11 cellular contexts compared by ENCODE assay signal in the genomic region with DNA sequence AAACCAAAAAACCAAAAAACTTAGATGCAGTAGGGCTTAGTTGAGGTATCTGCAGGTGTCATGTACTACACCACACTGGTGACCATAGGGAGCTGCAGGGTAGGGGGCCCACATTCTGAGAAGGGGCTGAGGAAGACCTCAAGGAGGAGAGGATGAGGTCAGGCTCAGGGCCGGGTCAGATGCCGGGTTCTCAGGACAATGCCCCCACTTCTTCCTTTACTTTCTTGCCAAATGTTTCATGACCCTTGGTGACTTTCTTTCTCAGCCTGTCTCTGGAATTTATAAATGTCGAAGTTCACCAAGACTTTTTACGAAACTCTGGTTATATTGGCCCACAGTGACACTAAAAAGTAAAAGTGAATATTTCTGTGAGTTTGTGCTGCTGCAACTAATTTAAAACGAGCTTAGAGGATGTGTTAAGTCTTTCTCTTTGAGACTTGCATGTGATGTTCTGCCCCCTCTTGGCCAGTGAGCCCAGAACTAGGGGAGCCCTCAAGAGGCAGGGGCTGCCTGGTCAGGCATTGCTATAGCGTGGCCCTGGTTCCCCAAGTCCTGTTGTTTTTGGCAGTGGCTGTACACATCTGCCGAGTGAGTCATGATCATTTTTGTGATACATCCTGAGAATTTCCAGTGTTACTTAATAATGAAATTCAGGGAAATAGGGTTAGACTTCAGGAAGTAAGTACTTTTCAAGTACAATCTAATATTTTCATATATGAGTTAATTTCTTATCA. TPM values are rescaled to one million over a fixed set of nuclear protein-coding genes. Genes with fewer than 3 reads are reported as not detected.
DNase-seq lines count a peak whose midpoint lies in the region; ATAC-seq and TF ChIP-seq lines count a peak whose summit lies in the region.
"Had no signal": no experiment of that assay in that cellular context is flagged by ENCODE, and none has a peak within 500 bp of the region (broad histone marks: within the 10 kb centered on the region; RNA-seq: fewer than 3 reads in every experiment).

No MANE protein-coding gene starts in this region.

- TF ChIP-seq POLR2A in ovary (IDR thresholded peaks at IDR 0.05): no peak

- H3K36me3 ChIP-seq in RWPE2 (ENCODE audit: low read depth) (0 out of 2 replicates have a peak, but pooled peaks cover 3% of the 10 kb centered on the region), ovary (no peaks in the 10 kb centered on the region)

- DNase-seq in AG20443 (ENCODE audit: low spot score) (peak; percentile 87), RWPE2 (ENCODE audit: low spot score) (peak; percentile 77), fibroblast of the conjunctiva (ENCODE audit: low read depth) (peak; percentile 91), ovary (peak in 3 of 5 donors; percentile 35 to 62 (median 50)), activated gamma-delta T cell treated with Interleukin-2 at 50 U/mL for 16 hours (no peak), NCI-H510A treated with DMSO at 0.1 percent for 48 hours (lab: John Stamatoyannopoulos, UW) (no peak)
- DNase-seq in stimulated activated naive CD8-positive, alpha-beta T cell treated with anti-CD3 and anti-CD28 coated beads, Interleukin-15, Interleukin-2, amounts not matched to agents 100 U/mL and 50 U/mL, for 24 hours: no peak
- DNase-seq: cortex of kidney; naive thymus-derived CD8-positive, alpha-beta T cell had no signal

- TF ChIP-seq CTCF in RWPE2 (IDR thresholded peaks at IDR 0.05; ENCODE audit: poor library complexity, severe bottlenecking) (peak; percentile 44), ovary (IDR thresholded peaks at IDR 0.05) (no peak)

- H3K4me3 ChIP-seq in RWPE2 (ENCODE audit: severe bottlenecking): no peak overlapping the region
- H3K4me3 ChIP-seq in ovary: no peak overlapping the region

- H3K4me1 ChIP-seq in RWPE2 (ENCODE audit: insufficient read depth, poor library complexity, severe bottlenecking) (peaks cover 24% of the 10 kb centered on the region), ovary (ENCODE audit: insufficient read depth) (peaks cover 4% of the 10 kb centered on the region)

- no peak for TF ChIP-seq EP300 in ovary (IDR thresholded peaks at IDR 0.05)

- H3K27ac ChIP-seq in RWPE2 (ENCODE audit: poor library complexity, severe bottlenecking) (peak overlapping the region; percentile 84), ovary (no peak overlapping the region)
- H3K27ac ChIP-seq: HL-60 had no signal

- H3K27me3 ChIP-seq in RWPE2 (ENCODE audit: insufficient read depth, poor library complexity, severe bottlenecking) (no peaks in the 10 kb centered on the region), ovary (no peaks in the 10 kb centered on the region)

- ATAC-seq in RWPE2 (ENCODE audit: low read depth): peak; percentile 93
- ATAC-seq in stimulated activated naive CD8-positive, alpha-beta T cell treated with anti-CD3 and anti-CD28 coated beads, Interleukin-15, Interleukin-2, amounts not matched to agents 100 U/mL and 50 U/mL, for 24 hours: no peak
- no peak for ATAC-seq in activated CD4-positive, CD25-positive, alpha-beta regulatory T cell treated with anti-CD3 and anti-CD28 coated beads, Interleukin-2, amount 50 U/mL, for 24 hours
- ATAC-seq: naive thymus-derived CD8-positive, alpha-beta T cell had no signal

- intact Hi-C loops in ovary (cut with DNase I): no loop called here

- H3K9me3 ChIP-seq in RWPE2 (ENCODE audit: severe bottlenecking): no peaks in the 10 kb centered on the region
- H3K9me3 ChIP-seq in ovary: no peaks in the 10 kb centered on the region

- 25 to 34% (median 31%) methylated on average over 7 of the region's 7 CpGs for WGBS in ovary, 3 donors

RNA-seq across cellular contexts. Expression of a gene that starts 11.2 kb away (rescaled TPM):
- 10 to 100 TPM; 21.8 to 46.3 (median 30.5) TPM for total RNA-seq in ovary
- polyA plus RNA-seq in ovary: 100 to 1,000 TPM in 1 of 2 donors, 10 to 100 TPM in 1; 15.6 to 111 TPM

Comparison
In these comparisons a context has a peak if more than half of its experiments do, and no peak if none do; other contexts are left out.
1. DNase-seq: peak in AG20443 (single experiment), RWPE2 (single experiment), fibroblast of the conjunctiva (single experiment) and ovary (3 of 5); none in stimulated activated naive CD8-positive, alpha-beta T cell treated with anti-CD3 and anti-CD28 coated beads, Interleukin-15, Interleukin-2, amounts not matched to agents 100 U/mL and 50 U/mL, for 24 hours (single experiment), activated gamma-delta T cell treated with Interleukin-2 at 50 U/mL for 16 hours (single experiment) and NCI-H510A treated with DMSO at 0.1 percent for 48 hours (single experiment).